ENCODE assay signal across 8 cellular contexts in the genomic region with DNA sequence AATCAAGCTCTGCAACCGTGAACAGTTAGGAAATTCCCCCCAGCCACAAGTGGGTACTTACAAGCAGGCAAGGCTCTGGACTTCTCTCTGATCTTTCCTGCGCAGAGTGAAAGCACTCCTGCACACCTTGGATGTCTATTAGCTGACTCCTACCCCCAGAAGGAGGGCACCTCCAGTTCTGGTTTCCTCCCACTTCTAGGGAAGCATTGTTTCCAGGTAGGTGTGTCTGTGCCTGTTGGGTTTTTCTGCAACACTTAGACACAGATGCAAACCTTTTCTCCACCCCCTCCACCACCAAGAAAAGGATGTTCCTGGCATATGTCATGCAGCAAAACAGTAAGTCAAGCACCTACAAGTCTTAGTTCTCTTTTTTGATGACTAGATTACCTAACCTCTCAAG. TPM values are rescaled to one million over a fixed set of nuclear protein-coding genes. Genes with fewer than 3 reads are reported as not detected.
A peak's percentile ranks its signal among the peaks of the same experiment; 100 is the strongest.
DNase-seq lines count a peak whose midpoint lies in the region; ATAC-seq lines count a peak whose summit lies in the region.

A gene with protein sequence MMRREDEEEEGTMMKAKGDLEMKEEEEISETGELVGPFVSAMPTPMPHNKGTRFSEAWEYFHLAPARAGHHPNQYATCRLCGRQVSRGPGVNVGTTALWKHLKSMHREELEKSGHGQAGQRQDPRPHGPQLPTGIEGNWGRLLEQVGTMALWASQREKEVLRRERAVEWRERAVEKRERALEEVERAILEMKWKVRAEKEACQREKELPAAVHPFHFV (minus strand): TSS at position 108 of the 400 bp plus-strand sequence. CDS start 1,145 bp downstream, outside the sequence.

- peak within 1 kb of the TSS; percentile 99 for H3K27ac Mint-ChIP-seq in activated T-helper 1 cell treated with anti-CD3 and anti-CD28 coated beads, Interleukin-12 subunit alpha, Interleukin-12 subunit beta, Interleukin-2, Interleukin-4 antibody, amounts not matched to agents 30 ng/mL and 10 ng/mL and 1 ng/mL, durations not matched to agents 14 hours and 24 hours and 36 hours

- no peaks in the 10 kb centered on the region for H3K27me3 ChIP-seq in skeletal muscle satellite cell (ENCODE audit: control insufficient read depth, insufficient read depth, low read length)

- no peaks in the 10 kb centered on the region for H3K9me3 Mint-ChIP-seq in activated T-helper 1 cell treated with anti-CD3 and anti-CD28 coated beads, Interleukin-12 subunit alpha, Interleukin-12 subunit beta, Interleukin-2, Interleukin-4 antibody, amounts not matched to agents 30 ng/mL and 10 ng/mL and 1 ng/mL, durations not matched to agents 14 hours and 24 hours and 36 hours

- H3K36me3 ChIP-seq in skeletal muscle satellite cell (ENCODE audit: insufficient read depth, low read length): no peaks in the 10 kb centered on the region

- intact Hi-C loops in activated T-helper 1 cell treated with anti-CD3 and anti-CD28 coated beads, Interleukin-12 subunit alpha, Interleukin-12 subunit beta, Interleukin-2, Interleukin-4 antibody, amounts not matched to agents 30 ng/mL and 10 ng/mL and 1 ng/mL, durations not matched to agents 14 hours and 24 hours and 36 hours (cut with micrococcal nuclease): loop anchor here (1.0 to 5.0 kb wide), 6 partner anchors 13 to 1788 kb away; partner anchors contain the start of gene CD96

- H3K4me3 ChIP-seq in skeletal muscle satellite cell (ENCODE audit: low read length): no peak within 1 kb of the TSS

- H3K4me1 ChIP-seq in skeletal muscle satellite cell (ENCODE audit: control insufficient read depth, insufficient read depth, low read length): peaks cover 71% of the 10 kb centered on the region

- peak; percentile 49 for ATAC-seq in HG02763 (IDR thresholded peaks at IDR 0.05; ENCODE audit: unreplicated experiment)

- no peak within 1 kb of the TSS for H3K9ac ChIP-seq in skeletal muscle satellite cell (ENCODE audit: low read depth, low read length)

- no peaks in the 10 kb centered on the region for H3K9me3 ChIP-seq in skeletal muscle satellite cell (replicated peaks; ENCODE audit: low read length)

- peaks cover 65% of the 10 kb centered on the region for H3K4me1 Mint-ChIP-seq in activated T-helper 1 cell treated with anti-CD3 and anti-CD28 coated beads, Interleukin-12 subunit alpha, Interleukin-12 subunit beta, Interleukin-2, Interleukin-4 antibody, amounts not matched to agents 30 ng/mL and 10 ng/mL and 1 ng/mL, durations not matched to agents 14 hours and 24 hours and 36 hours (ENCODE audit: low read depth)

- H3K27me3 Mint-ChIP-seq in activated T-helper 1 cell treated with anti-CD3 and anti-CD28 coated beads, Interleukin-12 subunit alpha, Interleukin-12 subunit beta, Interleukin-2, Interleukin-4 antibody, amounts not matched to agents 30 ng/mL and 10 ng/mL and 1 ng/mL, durations not matched to agents 14 hours and 24 hours and 36 hours (ENCODE audit: insufficient read depth): no peaks in the 10 kb centered on the region

- H3K4me2 ChIP-seq in skeletal muscle satellite cell (ENCODE audit: low read length): peak within 1 kb of the TSS; percentile 13

- peak; percentile 10 for DNase-seq in SKM-1 treated with dmso at 0.1 percent for 144 hours (lab: John Stamatoyannopoulos, UW; ENCODE audit: unreplicated experiment)
- no peak for DNase-seq in SKM-1 (lab: John Stamatoyannopoulos, UW; ENCODE audit: unreplicated experiment)
- no peak for DNase-seq in activated T-helper 1 cell treated with anti-CD3 and anti-CD28 coated beads, Interleukin-12 subunit alpha, Interleukin-12 subunit beta, Interleukin-2, Interleukin-4 antibody, amounts not matched to agents 30 ng/mL and 10 ng/mL and 1 ng/mL, durations not matched to agents 14 hours and 24 hours and 36 hours (ENCODE audit: low spot score)
- DNase-seq in C1 segment of cervical spinal cord (lab: John Stamatoyannopoulos, UW): no peak
- no peak for DNase-seq in DMS 273 (lab: John Stamatoyannopoulos, UW; ENCODE audit: unreplicated experiment)
- DNase-seq in amygdala (lab: John Stamatoyannopoulos, UW): no peak

- peaks cover 69% of the 10 kb centered on the region for H3K36me3 Mint-ChIP-seq in activated T-helper 1 cell treated with anti-CD3 and anti-CD28 coated beads, Interleukin-12 subunit alpha, Interleukin-12 subunit beta, Interleukin-2, Interleukin-4 antibody, amounts not matched to agents 30 ng/mL and 10 ng/mL and 1 ng/mL, durations not matched to agents 14 hours and 24 hours and 36 hours (ENCODE audit: low read depth)

- H3K4me3 Mint-ChIP-seq in activated T-helper 1 cell treated with anti-CD3 and anti-CD28 coated beads, Interleukin-12 subunit alpha, Interleukin-12 subunit beta, Interleukin-2, Interleukin-4 antibody, amounts not matched to agents 30 ng/mL and 10 ng/mL and 1 ng/mL, durations not matched to agents 14 hours and 24 hours and 36 hours: peak within 1 kb of the TSS; percentile 97

RNA-seq across cellular contexts. Expression of the gene that starts here (rescaled TPM):
- 812 and 827 TPM in 2 replicates for total RNA-seq in activated T-helper 1 cell treated with anti-CD3 and anti-CD28 coated beads, Interleukin-12 subunit alpha, Interleukin-12 subunit beta, Interleukin-2, Interleukin-4 antibody, amounts not matched to agents 30 ng/mL and 10 ng/mL and 1 ng/mL, durations not matched to agents 14 hours and 24 hours and 36 hours
- total RNA-seq in skeletal muscle satellite cell (2012; rRNA removed): not detected in 2 replicates
